ENCODE assay signal across 17 cellular contexts in genomic region chr12:91327889-91328288, GRCh38.
A peak's percentile ranks its signal among the peaks of the same experiment; 100 is the strongest.
DNase-seq lines count a peak whose midpoint lies in the region; ATAC-seq, FAIRE-seq and TF ChIP-seq lines count a peak whose summit lies in the region.
"Had no signal": no experiment of that assay in that cellular context is flagged by ENCODE, and none has a peak within 500 bp of the region (broad histone marks: within the 10 kb centered on the region; RNA-seq: fewer than 3 reads in every experiment).

No MANE protein-coding gene starts in this region.

- H3K4me3 Mint-ChIP-seq in astrocyte (ENCODE audit: unreplicated experiment) (no peak overlapping the region), mesothelial cell of epicardium (no peak overlapping the region)
- H3K4me3 Mint-ChIP-seq: CD8-positive, alpha-beta T cell; naive thymus-derived CD4-positive, alpha-beta T cell had no signal

- no peaks in the 10 kb centered on the region for H4K20me1 ChIP-seq in astrocyte (ENCODE audit: insufficient read depth, low read length)

- TF ChIP-seq CTCF in astrocyte (IDR thresholded peaks at IDR 0.05; ENCODE audit: insufficient read depth, low read depth, low read length): no peak
- no peak for TF ChIP-seq CTCF in mesothelial cell of epicardium (IDR thresholded peaks at IDR 0.05; ENCODE audit: unreplicated experiment)
- no peak for TF ChIP-seq CTCF in upper lobe of right lung (IDR thresholded peaks at IDR 0.05)
- no peak for TF ChIP-seq CTCF in adrenal gland (IDR thresholded peaks at IDR 0.05)

- no peaks in the 10 kb centered on the region for H3K27me3 ChIP-seq in astrocyte (ENCODE audit: insufficient read depth, low read length)
- H3K27me3 ChIP-seq in upper lobe of right lung: no peaks in the 10 kb centered on the region
- no peaks in the 10 kb centered on the region for H3K27me3 ChIP-seq in adrenal gland
- H3K27me3 ChIP-seq: body of pancreas had no signal

- WGBS in adrenal gland, 4 donors: 48 to 52% (median 51%) methylated on average over 3 of the region's 3 CpGs

- H3K27me3 Mint-ChIP-seq in astrocyte (ENCODE audit: low read depth, unreplicated experiment): no peaks in the 10 kb centered on the region
- H3K27me3 Mint-ChIP-seq in mesothelial cell of epicardium (ENCODE audit: low read depth): no peaks in the 10 kb centered on the region

- no peaks in the 10 kb centered on the region for H3K36me3 Mint-ChIP-seq in astrocyte (ENCODE audit: low read depth, unreplicated experiment)
- no peaks in the 10 kb centered on the region for H3K36me3 Mint-ChIP-seq in mesothelial cell of epicardium
- H3K36me3 Mint-ChIP-seq: CD8-positive, alpha-beta T cell; naive thymus-derived CD4-positive, alpha-beta T cell had no signal

- H3K36me3 ChIP-seq in astrocyte (ENCODE audit: insufficient read depth, low read length) (no peaks in the 10 kb centered on the region), upper lobe of right lung (no peaks in the 10 kb centered on the region), adrenal gland (replicated peaks in 1 of 2) (no peaks in the 10 kb centered on the region)

- H3K9me3 ChIP-seq in astrocyte (ENCODE audit: insufficient read depth, low read depth, low read length): no peaks in the 10 kb centered on the region
- no peaks in the 10 kb centered on the region for H3K9me3 ChIP-seq in upper lobe of right lung
- no peaks in the 10 kb centered on the region for H3K9me3 ChIP-seq in adrenal gland (replicated peaks in 1 of 3)
- H3K9me3 ChIP-seq: body of pancreas had no signal

- DNase-seq in Right ventricle myocardium superior (no peak), left ventricle myocardium superior (no peak), astrocyte (ENCODE audit: low read depth) (peak; percentile 30), mesothelial cell of epicardium (ENCODE audit: low spot score in 2 of 2, unreplicated experiment in 2 of 2) (no peak), upper lobe of right lung (no peak), NCI-H226 (no peak), adrenal gland (no peak)
- DNase-seq: body of pancreas; CD8-positive, alpha-beta T cell; effector memory CD4-positive, alpha-beta T cell; kidney glomerular epithelial cell; naive thymus-derived CD4-positive, alpha-beta T cell; NCI-H1417; NCI-H446 treated with DMSO at 0.1 percent for 48 hours had no signal

- H3K4me2 ChIP-seq in astrocyte (ENCODE audit: low read length): no peak overlapping the region

- peaks cover 6% of the 10 kb centered on the region for H3K4me1 ChIP-seq in astrocyte (ENCODE audit: insufficient read depth, low read length)
- H3K4me1 ChIP-seq in upper lobe of right lung: no peaks in the 10 kb centered on the region
- H3K4me1 ChIP-seq in adrenal gland (replicated peaks in 1 of 2): no peaks in the 10 kb centered on the region
- H3K4me1 ChIP-seq: body of pancreas had no signal

- TF ChIP-seq POLR2A in adrenal gland (IDR thresholded peaks at IDR 0.05): no peak

- no peak for FAIRE-seq in astrocyte (lab: Jason Lieb, UNC)
- FAIRE-seq: A204.1 had no signal

- H3K27ac ChIP-seq in astrocyte (ENCODE audit: low read depth, low read length) (no peak overlapping the region), upper lobe of right lung (peak overlapping the region; percentile 39), adrenal gland (no peak overlapping the region)
- H3K27ac ChIP-seq: body of pancreas, VCaP had no signal

- ATAC-seq in Right ventricle myocardium superior (ENCODE audit: poor library complexity) (peak; percentile 22), left ventricle myocardium superior (no peak), upper lobe of right lung (no peak), HG03025 (IDR thresholded peaks at IDR 0.05; ENCODE audit: low FRiP score, unreplicated experiment) (no peak)
- ATAC-seq: body of pancreas; CD8-positive, alpha-beta T cell; naive thymus-derived CD4-positive, alpha-beta T cell had no signal

- H3K79me2 ChIP-seq in astrocyte (ENCODE audit: insufficient read depth, low read length): no peaks in the 10 kb centered on the region

- H3K9me3 Mint-ChIP-seq in astrocyte (ENCODE audit: unreplicated experiment): no peaks in the 10 kb centered on the region
- H3K9me3 Mint-ChIP-seq in mesothelial cell of epicardium: peaks cover 7% of the 10 kb centered on the region
- H3K9me3 Mint-ChIP-seq: CD8-positive, alpha-beta T cell; naive thymus-derived CD4-positive, alpha-beta T cell had no signal

- intact Hi-C loops in Right ventricle myocardium superior (cut with DNase I) (no loop called here), left ventricle myocardium superior (cut with micrococcal nuclease) (loop anchor here (10.0 kb wide), 1 partner anchor 153 kb away; no protein-coding TSS in a partner anchor), upper lobe of right lung (cut with DNase I) (no loop called here), adrenal gland (cut with DNase I) (loop anchor here in 1 of 2 donors (5.0 kb wide), 1 partner anchor 151 kb away; no protein-coding TSS in a partner anchor)

- no peak overlapping the region for H2AFZ ChIP-seq in astrocyte (ENCODE audit: low read depth, low read length)

- H3K27ac Mint-ChIP-seq in astrocyte (ENCODE audit: unreplicated experiment) (no peak overlapping the region), mesothelial cell of epicardium (peak overlapping the region; percentile 75)
- H3K27ac Mint-ChIP-seq: CD8-positive, alpha-beta T cell; naive thymus-derived CD4-positive, alpha-beta T cell had no signal

- no peak overlapping the region for H3K9ac ChIP-seq in astrocyte (ENCODE audit: low read length)

- H3K4me1 Mint-ChIP-seq in astrocyte (ENCODE audit: low read depth, unreplicated experiment) (no peaks in the 10 kb centered on the region), mesothelial cell of epicardium (peaks cover 72% of the 10 kb centered on the region)
- H3K4me1 Mint-ChIP-seq: naive thymus-derived CD4-positive, alpha-beta T cell had no signal

- H3K4me3 ChIP-seq in astrocyte (ENCODE audit: insufficient read depth, low read depth, low read length): no peak overlapping the region
- H3K4me3 ChIP-seq in upper lobe of right lung: no peak overlapping the region
- no peak overlapping the region for H3K4me3 ChIP-seq in adrenal gland
- H3K4me3 ChIP-seq: body of pancreas had no signal
